Comparison of ENCODE assay signal across 1 cellular context in genomic region chr14:100525615-100526014, GRCh38.
TF ChIP-seq lines count a peak whose summit lies in the region.

No MANE protein-coding gene starts in this region.

TF ChIP-seq in WTC11, 78 proteins besides CTCF, POLR2A, EP300 and RAD21 (continued from another document):
- no peak for TF ChIP-seq ZNF512 (CRISPR knock-in tag; IDR thresholded peaks at IDR 0.05; ENCODE audit: borderline replicate concordance)
- TF ChIP-seq E2F5 (CRISPR knock-in tag; IDR thresholded peaks at IDR 0.05) = no peak
- TF ChIP-seq E2F4 (CRISPR knock-in tag; IDR thresholded peaks at IDR 0.05; ENCODE audit: borderline replicate concordance, low read depth) = no peak
- no peak for TF ChIP-seq NFE2L1 (CRISPR knock-in tag; IDR thresholded peaks at IDR 0.05)
- TF ChIP-seq JUN (CRISPR knock-in tag; IDR thresholded peaks at IDR 0.05) = no peak
